Comparison of ENCODE assay signal across 8 cellular contexts in the genomic region with DNA sequence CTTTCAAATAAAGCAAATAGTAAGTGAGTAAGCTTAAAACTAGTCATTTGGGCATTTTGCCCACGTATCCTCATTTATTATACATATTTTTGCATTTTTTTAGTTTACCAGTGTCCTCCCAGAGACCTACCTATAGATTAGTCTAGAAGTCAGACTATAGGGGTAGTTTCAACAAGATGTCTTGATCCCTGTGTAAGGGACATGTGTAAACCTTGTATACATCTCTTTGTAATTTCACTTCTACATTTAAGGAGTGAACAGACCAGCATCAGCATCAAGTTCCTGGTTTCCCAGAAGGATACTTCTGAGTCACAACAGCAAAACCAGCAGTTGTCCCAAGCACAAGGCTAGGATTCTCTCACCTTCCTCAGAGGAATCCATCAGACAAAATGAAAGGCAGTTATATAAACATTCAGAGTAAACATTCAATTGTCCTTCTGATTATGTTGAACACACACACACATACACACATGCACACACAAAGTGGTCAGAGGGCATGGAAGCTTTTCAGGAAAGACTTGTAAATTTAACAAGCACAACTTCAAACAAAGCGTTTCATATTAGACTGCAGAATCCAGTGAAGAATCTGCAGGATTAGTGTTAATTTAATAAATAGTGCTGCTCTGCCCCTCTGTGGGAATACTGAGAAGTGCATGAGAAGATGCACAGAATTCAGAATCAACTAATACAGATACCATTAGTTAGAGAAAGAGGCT. TPM values are rescaled to one million over a fixed set of nuclear protein-coding genes. Genes with fewer than 3 reads are reported as not detected.
A peak's percentile ranks its signal among the peaks of the same experiment; 100 is the strongest.
DNase-seq lines count a peak whose midpoint lies in the region; ATAC-seq and TF ChIP-seq lines count a peak whose summit lies in the region.

No MANE protein-coding gene starts in this region.

- no peak overlapping the region for H3K23ac ChIP-seq in mesendoderm (ENCODE audit: low read length)

- H3K27me3 ChIP-seq in cardiac muscle cell = no peaks in the 10 kb centered on the region
- no peaks in the 10 kb centered on the region for H3K27me3 ChIP-seq in dorsolateral prefrontal cortex
- H3K27me3 ChIP-seq in mesendoderm (ENCODE audit: insufficient read depth, low read length, poor library complexity) = no peaks in the 10 kb centered on the region

- in situ Hi-C loops in SK-MEL-5 (cut with HindIII; ENCODE audit: low pct_unique_long_range_greater_than_20kb, low sequenced_read_pairs) = no loop called here

- no peak overlapping the region for H2BK120ac ChIP-seq in mesendoderm (ENCODE audit: low read depth, low read length)

- H2AK5ac ChIP-seq in mesendoderm (ENCODE audit: low read length) = no peak overlapping the region

- no peak overlapping the region for H3K4ac ChIP-seq in mesendoderm (ENCODE audit: low read depth, low read length)

- DNase-seq in cardiac muscle cell (ENCODE audit: low read depth in 1 of 2, low spot score in 1 of 2) (peak; percentile 53 to 63), cardiac septum (ENCODE audit: low spot score) (no peak), HT-29 (ENCODE audit: low spot score) (peak; percentile 71), SK-MEL-5 (ENCODE audit: low read depth, low spot score) (peak; percentile 67), dorsolateral prefrontal cortex (peak in 1 of 10 donors; percentile 26), mesendoderm (peak; percentile 27), DMS153 (lab: John Stamatoyannopoulos, UW) (no peak)

- H3K9me3 ChIP-seq in cardiac muscle cell (ENCODE audit: low read depth) = no peaks in the 10 kb centered on the region

- H3K79me1 ChIP-seq in mesendoderm (ENCODE audit: low read length) = no peaks in the 10 kb centered on the region

- H3K18ac ChIP-seq in mesendoderm (ENCODE audit: low read length) = no peak overlapping the region

- no peaks in the 10 kb centered on the region for H3K79me2 ChIP-seq in mesendoderm (ENCODE audit: control insufficient read depth, insufficient read depth, low read length)

- H3K9ac ChIP-seq in mesendoderm (ENCODE audit: low read length) = no peak overlapping the region

- no CpG with 5 or more reads among the region's 2 CpGs for WGBS in mesendoderm (ENCODE audit: extremely low coverage, insufficient coverage, low lambda C conversion rate)

- TF ChIP-seq CTCF in cardiac muscle cell (IDR thresholded peaks at IDR 0.05; ENCODE audit: low read depth, low read length) (peak; percentile 63), dorsolateral prefrontal cortex (IDR thresholded peaks at IDR 0.05 in 54 of 56, conservative IDR thresholded peaks at IDR 0.05 in 2 of 56; ENCODE audit: low read depth in 1 of 56, partially characterized antibody in 56 of 56) (peak; percentile 68 to 97 (median 85))

- H2BK5ac ChIP-seq in mesendoderm (ENCODE audit: low read length) = no peak overlapping the region

- H3K4me2 ChIP-seq in mesendoderm (ENCODE audit: low read length) = no peak overlapping the region

- no peak overlapping the region for H3K27ac ChIP-seq in cardiac muscle cell
- peak overlapping the region in 46 of 59 donors; percentile 4 to 77 (median 52) for H3K27ac ChIP-seq in dorsolateral prefrontal cortex
- no peak overlapping the region for H3K27ac ChIP-seq in mesendoderm (ENCODE audit: low read depth, low read length)

- peak; percentile 92 for ATAC-seq in GM21529 (IDR thresholded peaks at IDR 0.05; ENCODE audit: unreplicated experiment)

- no peak overlapping the region for H4K5ac ChIP-seq in mesendoderm (ENCODE audit: low read length)

- H3K36me3 ChIP-seq in cardiac muscle cell (no peaks in the 10 kb centered on the region), mesendoderm (ENCODE audit: control insufficient read depth, insufficient read depth, low read length) (no peaks in the 10 kb centered on the region)

- H3K56ac ChIP-seq in mesendoderm (ENCODE audit: low read length) = no peak overlapping the region

- no peak overlapping the region for H4K8ac ChIP-seq in mesendoderm (ENCODE audit: low read depth, low read length)

- no peak overlapping the region for H2BK15ac ChIP-seq in mesendoderm (replicated peaks; ENCODE audit: low read depth)

- H3K4me3 ChIP-seq in cardiac muscle cell = no peak overlapping the region
- no peak overlapping the region for H3K4me3 ChIP-seq in dorsolateral prefrontal cortex
- no peak overlapping the region for H3K4me3 ChIP-seq in mesendoderm (ENCODE audit: low read length)

- H3K4me1 ChIP-seq in cardiac muscle cell (ENCODE audit: low read depth) (peaks cover 6% of the 10 kb centered on the region), mesendoderm (ENCODE audit: control insufficient read depth, low read depth, low read length) (no peaks in the 10 kb centered on the region)

- intact Hi-C loops in cardiac septum (cut with DNase I) (loop anchor here (5.0 to 10.0 kb wide), 3 partner anchors 237 to 1337 kb away; no protein-coding TSS in a partner anchor), dorsolateral prefrontal cortex (cut with DNase I) (loop anchor here (5.0 to 10.0 kb wide), 5 partner anchors 37 to 1337 kb away; a partner anchor contains a TSS)

RNA-seq across cellular contexts. Expression of a gene that starts 55.4 kb away (rescaled TPM):
- total RNA-seq in cardiac muscle cell (125 and 145 TPM in 2 replicates), cardiac septum (102 TPM), dorsolateral prefrontal cortex (100 to 1,000 TPM in 119 of 120 experiments, 10 to 100 TPM in 1; 99.1 to 267 (median 191) TPM)
- polyA plus RNA-seq in cardiac muscle cell = 456 and 460 TPM in 2 replicates
- 132 and 136 TPM in 2 replicates for total RNA-seq in HT-29 (2014; rRNA removed; shearing (Covaris generic))
- 188 and 229 TPM in 2 replicates for total RNA-seq in SK-MEL-5 (2014; rRNA removed; shearing (Covaris generic))
- polyA plus RNA-seq in SK-MEL-5 (2015; cell fraction: cytosol; rRNA removed) = 216 and 259 TPM in 2 replicates
- polyA plus RNA-seq in SK-MEL-5 (2015; cell fraction: nucleus; rRNA removed) = 87.6 and 98.2 TPM in 2 replicates
- polyA plus RNA-seq in mesendoderm (2013, experiment 1 of 2) = 292 TPM
- 284 TPM for polyA plus RNA-seq in mesendoderm (2013, experiment 2 of 2)

Comparison
In these comparisons a context has a peak if more than half of its experiments do, and no peak if none do; other contexts are left out.
1. DNase-seq: peak in cardiac muscle cell (2 of 2), HT-29 (single experiment), SK-MEL-5 (single experiment) and mesendoderm (single experiment); none in cardiac septum (single experiment) and DMS153 (single experiment).
2. H3K27ac ChIP-seq: peak in dorsolateral prefrontal cortex (46 of 59); none in cardiac muscle cell (single experiment) and mesendoderm (single experiment).